Comparison of ENCODE assay signal across 8 cellular contexts in genomic region chr17:9389116-9389515, GRCh38.
DNase-seq lines count a peak whose midpoint lies in the region; ATAC-seq and TF ChIP-seq lines count a peak whose summit lies in the region.

No MANE protein-coding gene starts in this region.

- peaks cover 6% of the 10 kb centered on the region for H3K4me1 Mint-ChIP-seq in activated T-helper 2 cell treated with anti-CD3 and anti-CD28 coated beads, Interferon-gamma antibody, Interleukin-2, Interleukin-4, amounts not matched to agents 10 μg/mL and 5 μg/mL and 100 μg/mL, durations not matched to agents 14 hours and 24 hours and 36 hours (ENCODE audit: low read depth)

- H3K27ac Mint-ChIP-seq in activated T-helper 2 cell treated with anti-CD3 and anti-CD28 coated beads, Interferon-gamma antibody, Interleukin-2, Interleukin-4, amounts not matched to agents 10 μg/mL and 5 μg/mL and 100 μg/mL, durations not matched to agents 14 hours and 24 hours and 36 hours = peak overlapping the region; percentile 33

- H3K9me3 Mint-ChIP-seq in activated T-helper 2 cell treated with anti-CD3 and anti-CD28 coated beads, Interferon-gamma antibody, Interleukin-2, Interleukin-4, amounts not matched to agents 10 μg/mL and 5 μg/mL and 100 μg/mL, durations not matched to agents 14 hours and 24 hours and 36 hours = peaks cover 14% of the 10 kb centered on the region

- H3K27me3 Mint-ChIP-seq in activated T-helper 2 cell treated with anti-CD3 and anti-CD28 coated beads, Interferon-gamma antibody, Interleukin-2, Interleukin-4, amounts not matched to agents 10 μg/mL and 5 μg/mL and 100 μg/mL, durations not matched to agents 14 hours and 24 hours and 36 hours (ENCODE audit: low read depth) = no peaks in the 10 kb centered on the region

- H3K36me3 Mint-ChIP-seq in activated T-helper 2 cell treated with anti-CD3 and anti-CD28 coated beads, Interferon-gamma antibody, Interleukin-2, Interleukin-4, amounts not matched to agents 10 μg/mL and 5 μg/mL and 100 μg/mL, durations not matched to agents 14 hours and 24 hours and 36 hours (ENCODE audit: low read depth) = peaks cover 4% of the 10 kb centered on the region

- no peak for TF ChIP-seq POLR2A in GM18505 (IDR thresholded peaks at IDR 0.05; ENCODE audit: borderline replicate concordance, extremely low read depth, insufficient read depth, insufficient read length)

- ATAC-seq in HG02885 (IDR thresholded peaks at IDR 0.05; ENCODE audit: poor library complexity, unreplicated experiment) = peak; percentile 72
- no peak for ATAC-seq in GM18505 (IDR thresholded peaks at IDR 0.05; ENCODE audit: unreplicated experiment)

- intact Hi-C loops in activated T-helper 2 cell treated with anti-CD3 and anti-CD28 coated beads, Interferon-gamma antibody, Interleukin-2, Interleukin-4, amounts not matched to agents 10 μg/mL and 5 μg/mL and 100 μg/mL, durations not matched to agents 14 hours and 24 hours and 36 hours (cut with micrococcal nuclease) = no loop called here

- DNase-seq in activated CD4-positive, alpha-beta T cell treated with anti-CD3 and anti-CD28 coated beads for 48 hours = peak; percentile 8
- DNase-seq in activated CD4-positive, alpha-beta T cell treated with anti-CD3 and anti-CD28 coated beads, Interleukin-2, amount 50 U/mL, for 1 hour = no peak
- DNase-seq in activated T-helper 2 cell treated with anti-CD3 and anti-CD28 coated beads, Interferon-gamma antibody, Interleukin-2, Interleukin-4, amounts not matched to agents 10 μg/mL and 5 μg/mL and 100 μg/mL, durations not matched to agents 14 hours and 24 hours and 36 hours (ENCODE audit: low spot score) = no peak
- DNase-seq in non-pigmented ciliary epithelial cell (ENCODE audit: low read depth) = peak; percentile 90
- no peak for DNase-seq in NCI-H2171 (lab: John Stamatoyannopoulos, UW)
- no peak for DNase-seq in activated CD4-positive, CD25-positive, alpha-beta regulatory T cell treated with anti-CD3 and anti-CD28 coated beads, Interleukin-2, amount 50 U/mL, for 72 hours

- H3K4me3 Mint-ChIP-seq in activated T-helper 2 cell treated with anti-CD3 and anti-CD28 coated beads, Interferon-gamma antibody, Interleukin-2, Interleukin-4, amounts not matched to agents 10 μg/mL and 5 μg/mL and 100 μg/mL, durations not matched to agents 14 hours and 24 hours and 36 hours (ENCODE audit: low read depth) = no peak overlapping the region

Comparison
In these comparisons a context has a peak if more than half of its experiments do, and no peak if none do; other contexts are left out.
1. DNase-seq: peak in activated CD4-positive, alpha-beta T cell treated with anti-CD3 and anti-CD28 coated beads for 48 hours (single experiment) and non-pigmented ciliary epithelial cell (single experiment); none in activated CD4-positive, alpha-beta T cell treated with anti-CD3 and anti-CD28 coated beads, Interleukin-2, amount 50 U/mL, for 1 hour (single experiment), activated T-helper 2 cell treated with anti-CD3 and anti-CD28 coated beads, Interferon-gamma antibody, Interleukin-2, Interleukin-4, amounts not matched to agents 10 μg/mL and 5 μg/mL and 100 μg/mL, durations not matched to agents 14 hours and 24 hours and 36 hours (single experiment), NCI-H2171 (single experiment) and activated CD4-positive, CD25-positive, alpha-beta regulatory T cell treated with anti-CD3 and anti-CD28 coated beads, Interleukin-2, amount 50 U/mL, for 72 hours (single experiment).